Comparison of ENCODE assay signal across 1 cellular context in genomic region chr11:65135633-65136145, GRCh38.
TF ChIP-seq lines count a peak whose summit lies in the region.

No MANE protein-coding gene starts in this region.

TF ChIP-seq in HCT116, 20 proteins besides CTCF, POLR2A, EP300 and RAD21 (continued from another document):
- TF ChIP-seq MAX (IDR thresholded peaks at IDR 0.05), result no peak
- no peak for TF ChIP-seq FOSL1 (IDR thresholded peaks at IDR 0.05; ENCODE audit: low read depth)
- no peak for TF ChIP-seq ELF1 (IDR thresholded peaks at IDR 0.05; ENCODE audit: borderline replicate concordance, low read depth)
- TF ChIP-seq JUND (IDR thresholded peaks at IDR 0.05), result no peak
- TF ChIP-seq ZNF274 (IDR thresholded peaks at IDR 0.05; ENCODE audit: low read depth, low read length), result no peak
- TF ChIP-seq CBX3 (IDR thresholded peaks at IDR 0.05; ENCODE audit: low read depth), result no peak
- no peak for TF ChIP-seq EZH2phosphoT487 (IDR thresholded peaks at IDR 0.05; ENCODE audit: borderline replicate concordance)
- TF ChIP-seq YY1 (IDR thresholded peaks at IDR 0.05; ENCODE audit: extremely low read depth, insufficient replicate concordance, low read depth, low read length), result no peak
- TF ChIP-seq POLR2AphosphoS5 (IDR thresholded peaks at IDR 0.05; ENCODE audit: low read depth, low read length), result no peak
- no peak for TF ChIP-seq ZBTB33 (IDR thresholded peaks at IDR 0.05; ENCODE audit: extremely low read depth, insufficient replicate concordance, low read length)
